In genomic region chr9:88396836-88397577, GRCh38 we compare ENCODE assay signal across 20 cellular contexts. TPM values are rescaled to one million over a fixed set of nuclear protein-coding genes. Genes with fewer than 3 reads are reported as not detected.
DNase-seq lines count a peak whose midpoint lies in the region; ATAC-seq, FAIRE-seq and TF ChIP-seq lines count a peak whose summit lies in the region.
"Had no signal": no experiment of that assay in that cellular context is flagged by ENCODE, and none has a peak within 500 bp of the region (broad histone marks: within the 10 kb centered on the region; RNA-seq: fewer than 3 reads in every experiment).

No MANE protein-coding gene starts in this region.

- peaks cover 24% of the 10 kb centered on the region for H3K4me1 ChIP-seq in fibroblast of lung (ENCODE audit: control insufficient read depth, extremely low read depth, insufficient read depth, low read length)

- no peak overlapping the region for H3K4me3 Mint-ChIP-seq in activated naive CD8-positive, alpha-beta T cell treated with anti-CD3 and anti-CD28 coated beads, Interleukin-2, amount 50 U/mL, for 24 hours

- no peaks in the 10 kb centered on the region for H4K20me1 ChIP-seq in fibroblast of lung (ENCODE audit: control insufficient read depth, extremely low read depth, insufficient read depth, low read length)

- no peak overlapping the region for H3K27ac Mint-ChIP-seq in activated naive CD8-positive, alpha-beta T cell treated with anti-CD3 and anti-CD28 coated beads, Interleukin-2, amount 50 U/mL, for 24 hours
- H3K27ac Mint-ChIP-seq: CD4-positive, alpha-beta memory T cell had no signal

- H3K4me2 ChIP-seq in fibroblast of lung (ENCODE audit: extremely low read depth, insufficient read depth, low read length): no peak overlapping the region

- no peaks in the 10 kb centered on the region for H3K27me3 Mint-ChIP-seq in activated naive CD8-positive, alpha-beta T cell treated with anti-CD3 and anti-CD28 coated beads, Interleukin-2, amount 50 U/mL, for 24 hours
- H3K27me3 Mint-ChIP-seq: CD4-positive, alpha-beta memory T cell had no signal

- H3K9me3 Mint-ChIP-seq in activated naive CD8-positive, alpha-beta T cell treated with anti-CD3 and anti-CD28 coated beads, Interleukin-2, amount 50 U/mL, for 24 hours: no peaks in the 10 kb centered on the region
- H3K9me3 Mint-ChIP-seq: CD4-positive, alpha-beta memory T cell had no signal

- no peak for TF ChIP-seq POLR2A in H54 (IDR thresholded peaks at IDR 0.05; ENCODE audit: low read depth, low read length)

- H3K36me3 Mint-ChIP-seq in activated naive CD8-positive, alpha-beta T cell treated with anti-CD3 and anti-CD28 coated beads, Interleukin-2, amount 50 U/mL, for 24 hours (ENCODE audit: low read depth): peaks cover 10% of the 10 kb centered on the region

- no peaks in the 10 kb centered on the region for H3K9me3 ChIP-seq in fibroblast of lung (ENCODE audit: control insufficient read depth, insufficient read depth, low read depth, low read length)
- H3K9me3 ChIP-seq: heart left ventricle, neutrophil, thyroid gland had no signal

- H3K4me1 Mint-ChIP-seq in activated naive CD8-positive, alpha-beta T cell treated with anti-CD3 and anti-CD28 coated beads, Interleukin-2, amount 50 U/mL, for 24 hours: peaks cover 26% of the 10 kb centered on the region

- H3K79me2 ChIP-seq in fibroblast of lung (ENCODE audit: control insufficient read depth, insufficient read depth, low read length): peaks cover 91% of the 10 kb centered on the region

- peak; percentile 36 for ATAC-seq in activated naive CD8-positive, alpha-beta T cell treated with anti-CD3 and anti-CD28 coated beads, Interleukin-2, amount 50 U/mL, for 24 hours
- ATAC-seq in HG03025 (IDR thresholded peaks at IDR 0.05; ENCODE audit: low FRiP score, unreplicated experiment): no peak

- no peak overlapping the region for H3K9ac ChIP-seq in fibroblast of lung (ENCODE audit: insufficient read depth, low read length)

- FAIRE-seq in H54 (lab: Jason Lieb, UNC) (peak; percentile 33), HTR-8/SVneo (lab: Jason Lieb, UNC) (no peak), GM19239 (lab: Jason Lieb, UNC) (no peak)
- FAIRE-seq: GM12891 had no signal

- no peaks in the 10 kb centered on the region for H3K36me3 ChIP-seq in fibroblast of lung (ENCODE audit: control insufficient read depth, insufficient read depth, low read length)
- H3K36me3 ChIP-seq: neutrophil, thyroid gland had no signal

- TF ChIP-seq CTCF in fibroblast of lung (conservative IDR thresholded peaks at IDR 0.05 in 1 of 2, IDR thresholded peaks at IDR 0.05 in 1 of 2; ENCODE audit: low read depth in 1 of 2, low read length in 2 of 2): no peak

- H3K27ac ChIP-seq in fibroblast of lung (ENCODE audit: insufficient read depth, low read length): no peak overlapping the region
- H3K27ac ChIP-seq: heart left ventricle, neutrophil, thyroid gland had no signal

- no peak overlapping the region for H2AFZ ChIP-seq in fibroblast of lung (ENCODE audit: low read length)

- H3K4me3 ChIP-seq in fibroblast of lung (replicated peaks in 1 of 4; ENCODE audit: control extremely low read depth in 1 of 4, insufficient read depth in 1 of 4, low read depth in 3 of 4, low read length in 4 of 4): no peak overlapping the region
- H3K4me3 ChIP-seq: heart left ventricle, thyroid gland had no signal

- DNase-seq in H54 (ENCODE audit: insufficient read length, low spot score) (no peak), fibroblast of lung (ENCODE audit: low read depth in 2 of 2) (peak; percentile 66 to 93), renal cortical epithelial cell (ENCODE audit: low read depth) (peak; percentile 57), HTR-8/SVneo (ENCODE audit: insufficient read length, low spot score) (no peak), NCI-H1436 (lab: John Stamatoyannopoulos, UW) (no peak), GM19239 (ENCODE audit: insufficient read length, low spot score) (no peak)
- DNase-seq in activated naive CD8-positive, alpha-beta T cell treated with anti-CD3 and anti-CD28 coated beads, Interleukin-2, amount 50 U/mL, for 24 hours: no peak
- DNase-seq: activated CD4-positive, alpha-beta T cell treated with anti-CD3 and anti-CD28 coated beads for 4 hours; activated naive CD4-positive, alpha-beta T cell treated with anti-CD3 and anti-CD28 coated beads, Interleukin-2, amount 50 U/mL, for 16 hours; CD4-positive, alpha-beta memory T cell; cerebellar nuclear complex; heart left ventricle; islet precursor cell; NCI-H345; SHP77; stimulated activated CD4-positive, alpha-beta T cell treated with anti-CD3 and anti-CD28 coated beads, Interleukin-4, amount 100 ng/mL, for 4 hours; thyroid gland had no signal

- H3K27me3 ChIP-seq in fibroblast of lung (ENCODE audit: control insufficient read depth, insufficient read depth, low read length): no peaks in the 10 kb centered on the region
- H3K27me3 ChIP-seq: heart left ventricle, neutrophil, thyroid gland had no signal

RNA-seq across cellular contexts. Expression of gene SPIN1, which starts 8.8 kb away (rescaled TPM):
- 88.1 and 121 TPM in 2 replicates for total RNA-seq in fibroblast of lung
- polyA plus RNA-seq in fibroblast of lung: 96.9 and 107 TPM in 2 replicates
- polyA plus RNA-seq in fibroblast of lung (2012): 51.2 and 60.4 TPM in 2 replicates
- polyA minus RNA-seq in fibroblast of lung (ENCODE audit: low replicate concordance): 27.0 and 30.1 TPM in 2 replicates
- 154 and 211 TPM in 2 replicates for total RNA-seq in renal cortical epithelial cell

Comparison
In these comparisons a context has a peak if more than half of its experiments do, and no peak if none do; other contexts are left out.
1. DNase-seq: peak in fibroblast of lung (2 of 2) and renal cortical epithelial cell (single experiment); none in H54 (single experiment), activated naive CD8-positive, alpha-beta T cell treated with anti-CD3 and anti-CD28 coated beads, Interleukin-2, amount 50 U/mL, for 24 hours (single experiment), HTR-8/SVneo (single experiment), NCI-H1436 (single experiment) and GM19239 (single experiment).